Comparison of ENCODE assay signal across 8 cellular contexts in genomic region chr11:7442588-7443215, GRCh38. TPM values are rescaled to one million over a fixed set of nuclear protein-coding genes. Genes with fewer than 3 reads are reported as not detected.
A peak's percentile ranks its signal among the peaks of the same experiment; 100 is the strongest.
DNase-seq lines count a peak whose midpoint lies in the region; ATAC-seq and TF ChIP-seq lines count a peak whose summit lies in the region.

No MANE protein-coding gene starts in this region.

- H3K4me3 ChIP-seq in choroid plexus epithelial cell (ENCODE audit: low read depth, low read length): no peak overlapping the region
- H3K4me3 ChIP-seq in right lobe of liver: no peak overlapping the region

- no peaks in the 10 kb centered on the region for H3K36me3 ChIP-seq in right lobe of liver

- TF ChIP-seq CTCF in 22Rv1 (IDR thresholded peaks at IDR 0.05) (peak; percentile 93), GM12874 (IDR thresholded peaks at IDR 0.05; ENCODE audit: insufficient read depth, low read depth, low read length) (peak; percentile 85), choroid plexus epithelial cell (conservative IDR thresholded peaks at IDR 0.05; ENCODE audit: low read depth, low read length) (peak; percentile 90), right lobe of liver (IDR thresholded peaks at IDR 0.05) (peak; percentile 85 to 90 (median 87))

- H3K4me1 ChIP-seq in right lobe of liver: no peaks in the 10 kb centered on the region

- ATAC-seq in HG02678 (IDR thresholded peaks at IDR 0.05; ENCODE audit: unreplicated experiment): peak; percentile 92
- peak; percentile 91 to 98 (median 94) for ATAC-seq in right lobe of liver

- H3K27ac ChIP-seq in 22Rv1: no peak overlapping the region
- no peak overlapping the region for H3K27ac ChIP-seq in right lobe of liver

- DNase-seq in NCI-H128 (lab: John Stamatoyannopoulos, UW; ENCODE audit: unreplicated experiment) (peak; percentile 8), choroid plexus epithelial cell (ENCODE audit: low read depth) (peak; percentile 69), right lobe of liver (peak; percentile 68 to 73 (median 72))
- DNase-seq in activated CD4-positive, alpha-beta T cell treated with anti-CD3 and anti-CD28 coated beads for 24 hours (ENCODE audit: low read depth in 2 of 2): peak; percentile 64 to 71
- DNase-seq in stimulated activated CD4-positive, alpha-beta T cell treated with anti-CD3 and anti-CD28 coated beads, TNF-alpha, amount 100 ng/mL, for 4 hours (ENCODE audit: low read depth in 3 of 3): peak; percentile 39 to 46 (median 42)

- no peak for TF ChIP-seq POLR2A in right lobe of liver (IDR thresholded peaks at IDR 0.05)

- WGBS in right lobe of liver (ENCODE audit: insufficient coverage, low coverage, low lambda C conversion rate, missing lambda C conversion rate): 23% methylated on average over 6 of the region's 6 CpGs

- intact Hi-C loops in right lobe of liver (cut with DNase I): no loop called here

- H3K27me3 ChIP-seq in right lobe of liver: no peaks in the 10 kb centered on the region

- no peaks in the 10 kb centered on the region for H3K9me3 ChIP-seq in right lobe of liver

RNA-seq across cellular contexts. Expression of gene OLFML1, which starts 42.6 kb away (rescaled TPM):
- total RNA-seq in right lobe of liver: 1 to 10 TPM; 2.2 to 5.5 (median 3.0) TPM

Comparison
In these comparisons a context has a peak if more than half of its experiments do, and no peak if none do; other contexts are left out.
1. DNase-seq: peak in every context shown above with its lines; median percentile 72 in right lobe of liver; 69 in choroid plexus epithelial cell; 68 in activated CD4-positive, alpha-beta T cell treated with anti-CD3 and anti-CD28 coated beads for 24 hours; 42 in stimulated activated CD4-positive, alpha-beta T cell treated with anti-CD3 and anti-CD28 coated beads, TNF-alpha, amount 100 ng/mL, for 4 hours; 8 in NCI-H128.